ENCODE assay signal across 1 cellular context in genomic region chr7:101848168-101848951, GRCh38.
TF ChIP-seq lines count a peak whose summit lies in the region.

No MANE protein-coding gene starts in this region.

TF ChIP-seq in GM12878, 131 proteins besides CTCF, POLR2A, EP300 and RAD21 (continued from another document):
- no peak for TF ChIP-seq MLLT1 (IDR thresholded peaks at IDR 0.05)
- TF ChIP-seq KDM1A (IDR thresholded peaks at IDR 0.05; ENCODE audit: borderline replicate concordance) = no peak
- TF ChIP-seq, protein P1, sequence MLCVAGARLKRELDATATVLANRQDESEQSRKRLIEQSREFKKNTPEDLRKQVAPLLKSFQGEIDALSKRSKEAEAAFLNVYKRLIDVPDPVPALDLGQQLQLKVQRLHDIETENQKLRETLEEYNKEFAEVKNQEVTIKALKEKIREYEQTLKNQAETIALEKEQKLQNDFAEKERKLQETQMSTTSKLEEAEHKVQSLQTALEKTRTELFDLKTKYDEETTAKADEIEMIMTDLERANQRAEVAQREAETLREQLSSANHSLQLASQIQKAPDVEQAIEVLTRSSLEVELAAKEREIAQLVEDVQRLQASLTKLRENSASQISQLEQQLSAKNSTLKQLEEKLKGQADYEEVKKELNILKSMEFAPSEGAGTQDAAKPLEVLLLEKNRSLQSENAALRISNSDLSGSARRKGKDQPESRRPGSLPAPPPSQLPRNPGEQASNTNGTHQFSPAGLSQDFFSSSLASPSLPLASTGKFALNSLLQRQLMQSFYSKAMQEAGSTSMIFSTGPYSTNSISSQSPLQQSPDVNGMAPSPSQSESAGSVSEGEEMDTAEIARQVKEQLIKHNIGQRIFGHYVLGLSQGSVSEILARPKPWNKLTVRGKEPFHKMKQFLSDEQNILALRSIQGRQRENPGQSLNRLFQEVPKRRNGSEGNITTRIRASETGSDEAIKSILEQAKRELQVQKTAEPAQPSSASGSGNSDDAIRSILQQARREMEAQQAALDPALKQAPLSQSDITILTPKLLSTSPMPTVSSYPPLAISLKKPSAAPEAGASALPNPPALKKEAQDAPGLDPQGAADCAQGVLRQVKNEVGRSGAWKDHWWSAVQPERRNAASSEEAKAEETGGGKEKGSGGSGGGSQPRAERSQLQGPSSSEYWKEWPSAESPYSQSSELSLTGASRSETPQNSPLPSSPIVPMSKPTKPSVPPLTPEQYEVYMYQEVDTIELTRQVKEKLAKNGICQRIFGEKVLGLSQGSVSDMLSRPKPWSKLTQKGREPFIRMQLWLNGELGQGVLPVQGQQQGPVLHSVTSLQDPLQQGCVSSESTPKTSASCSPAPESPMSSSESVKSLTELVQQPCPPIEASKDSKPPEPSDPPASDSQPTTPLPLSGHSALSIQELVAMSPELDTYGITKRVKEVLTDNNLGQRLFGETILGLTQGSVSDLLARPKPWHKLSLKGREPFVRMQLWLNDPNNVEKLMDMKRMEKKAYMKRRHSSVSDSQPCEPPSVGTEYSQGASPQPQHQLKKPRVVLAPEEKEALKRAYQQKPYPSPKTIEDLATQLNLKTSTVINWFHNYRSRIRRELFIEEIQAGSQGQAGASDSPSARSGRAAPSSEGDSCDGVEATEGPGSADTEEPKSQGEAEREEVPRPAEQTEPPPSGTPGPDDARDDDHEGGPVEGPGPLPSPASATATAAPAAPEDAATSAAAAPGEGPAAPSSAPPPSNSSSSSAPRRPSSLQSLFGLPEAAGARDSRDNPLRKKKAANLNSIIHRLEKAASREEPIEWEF (IDR thresholded peaks at IDR 0.05; ENCODE audit: insufficient replicate concordance, low read depth, low read length) = no peak
- no peak for TF ChIP-seq CREB1 (IDR thresholded peaks at IDR 0.05; ENCODE audit: low read depth)
- TF ChIP-seq RCOR1 (conservative IDR thresholded peaks at IDR 0.05; ENCODE audit: low read depth, low read length) = no peak
- TF ChIP-seq ZBTB4 (CRISPR knock-in tag; IDR thresholded peaks at IDR 0.05) = no peak
